In the genomic region with DNA sequence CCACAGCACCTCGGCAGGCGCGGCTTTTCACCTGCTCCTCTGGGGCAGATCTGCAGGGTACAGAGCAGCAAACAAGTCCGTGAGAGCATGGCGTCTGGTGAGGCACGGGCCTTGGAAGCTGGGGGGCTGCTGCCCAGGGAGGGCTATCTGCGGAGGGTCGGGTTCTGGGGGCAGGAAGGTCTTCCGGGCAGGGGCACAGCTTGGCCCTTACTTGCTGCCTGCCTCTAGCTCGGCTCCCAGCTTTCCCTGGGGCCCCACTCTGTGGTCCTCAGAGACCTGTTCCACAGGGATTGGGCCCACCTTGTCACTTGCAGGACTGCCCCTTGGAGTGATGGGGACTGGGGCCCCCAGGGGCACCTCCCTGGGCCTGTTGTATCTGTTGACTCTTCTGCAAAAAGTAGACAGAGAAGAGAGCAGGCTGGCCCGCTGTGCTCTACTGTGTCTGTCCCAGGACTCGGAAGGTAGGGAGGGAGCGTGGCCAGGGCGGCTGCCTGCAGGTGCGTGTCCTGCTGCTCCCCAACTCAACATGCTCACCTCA, we compare ENCODE assay signal across 9 cellular contexts.
A peak's percentile ranks its signal among the peaks of the same experiment; 100 is the strongest.
DNase-seq lines count a peak whose midpoint lies in the region; ATAC-seq and TF ChIP-seq lines count a peak whose summit lies in the region.
"Had no signal": no experiment of that assay in that cellular context is flagged by ENCODE, and none has a peak within 500 bp of the region (broad histone marks: within the 10 kb centered on the region; RNA-seq: fewer than 3 reads in every experiment).

No MANE protein-coding gene starts in this region.

- TF ChIP-seq EP300 in SK-N-SH (IDR thresholded peaks at IDR 0.05; ENCODE audit: borderline replicate concordance in 1 of 2, low read depth in 1 of 2, low read length in 1 of 2) = no peak

- peaks cover 13% of the 10 kb centered on the region for H3K4me1 Mint-ChIP-seq in activated naive CD4-positive, alpha-beta T cell treated with anti-CD3 and anti-CD28 coated beads for 36 hours (ENCODE audit: low read depth)

- WGBS in SK-N-SH (ENCODE audit: low lambda C conversion rate) = 90% methylated on average over 12 of the region's 15 CpGs
- WGBS in lung, 2 donors = 94 to 95% methylated on average over 15 of the region's 15 CpGs

- H3K27me3 Mint-ChIP-seq in activated naive CD4-positive, alpha-beta T cell treated with anti-CD3 and anti-CD28 coated beads for 36 hours (ENCODE audit: low read depth) = no peaks in the 10 kb centered on the region

- H3K9me2 ChIP-seq in SK-N-SH = no peaks in the 10 kb centered on the region

- H3K27ac ChIP-seq in SK-N-SH (ENCODE audit: low read depth in 2 of 2, low read length in 1 of 2) (peak overlapping the region; percentile 87 to 91), ascending aorta (peak overlapping the region; percentile 89 to 94), lung (ENCODE audit: low read depth in 1 of 2, low read length in 1 of 2) (peak overlapping the region; percentile 24 to 81), tibial artery (peak overlapping the region; percentile 75 to 80)
- H3K27ac ChIP-seq: 22Rv1 had no signal

- H3K9me3 Mint-ChIP-seq in activated naive CD4-positive, alpha-beta T cell treated with anti-CD3 and anti-CD28 coated beads for 36 hours = no peaks in the 10 kb centered on the region

- POLR2A ChIA-PET in SK-N-SH (lab: Yijun Ruan, JAX) = interaction anchor here (0.9 kb wide), 1 partner anchor 23 kb away, joined by 3 read pairs; no protein-coding TSS in a partner anchor

- H3K27me3 ChIP-seq in SK-N-SH (ENCODE audit: insufficient read depth) (no peaks in the 10 kb centered on the region), ascending aorta (no peaks in the 10 kb centered on the region), lung (ENCODE audit: control insufficient read depth, insufficient read depth) (no peaks in the 10 kb centered on the region), tibial artery (no peaks in the 10 kb centered on the region)

- DNase-seq in SK-N-SH = no peak
- no peak for DNase-seq in ascending aorta (ENCODE audit: low spot score in 2 of 2)
- no peak for DNase-seq in lung (ENCODE audit: low spot score)
- no peak for DNase-seq in tibial artery
- no peak for DNase-seq in activated naive CD4-positive, alpha-beta T cell treated with anti-CD3 and anti-CD28 coated beads for 36 hours
- DNase-seq in cerebellar nuclear complex (lab: John Stamatoyannopoulos, UW) = no peak
- no peak for DNase-seq in NCI-H2227 (lab: John Stamatoyannopoulos, UW; ENCODE audit: unreplicated experiment)

- peak overlapping the region; percentile 74 for H3K4me2 ChIP-seq in SK-N-SH

- no peak overlapping the region for H2AFZ ChIP-seq in SK-N-SH (ENCODE audit: low read depth)

- peaks cover 19% of the 10 kb centered on the region for H4K20me1 ChIP-seq in SK-N-SH (ENCODE audit: insufficient read depth)

- no peaks in the 10 kb centered on the region for H3K36me3 Mint-ChIP-seq in activated naive CD4-positive, alpha-beta T cell treated with anti-CD3 and anti-CD28 coated beads for 36 hours (ENCODE audit: low read depth)

- no peaks in the 10 kb centered on the region for H3K79me2 ChIP-seq in SK-N-SH (ENCODE audit: insufficient read depth)

- peaks cover 10% of the 10 kb centered on the region for H3F3A ChIP-seq in SK-N-SH (replicated peaks; ENCODE audit: insufficient read depth)

- ATAC-seq in SK-N-SH treated with all-trans-retinoic acid at 6 μM for 48 hours (no peak), lung (ENCODE audit: insufficient read depth, low FRiP score) (no peak)

- peaks cover 12 to 84% of the 10 kb centered on the region in 2 experiments; a peak in 3 of 4 replicates for H3K4me1 ChIP-seq in SK-N-SH (ENCODE audit: control insufficient read depth in 1 of 2, insufficient read depth in 2 of 2, low read depth in 1 of 2, low read length in 1 of 2)
- peaks cover 21 to 48% of the 10 kb centered on the region in 2 donors for H3K4me1 ChIP-seq in ascending aorta
- peaks cover 4 to 18% of the 10 kb centered on the region in 2 donors for H3K4me1 ChIP-seq in lung (ENCODE audit: control insufficient read depth in 2 of 2, insufficient read depth in 2 of 2, low read length in 2 of 2)
- H3K4me1 ChIP-seq in tibial artery = peaks cover 9 to 72% (median 47%) of the 10 kb centered on the region in 4 donors

- no peak overlapping the region for H3K4me3 ChIP-seq in SK-N-SH (ENCODE audit: low read depth in 2 of 2, low read length in 1 of 2)
- peak overlapping the region in 1 of 2 donors; percentile 10 for H3K4me3 ChIP-seq in ascending aorta
- no peak overlapping the region for H3K4me3 ChIP-seq in lung
- no peak overlapping the region for H3K4me3 ChIP-seq in tibial artery

- H3K36me3 ChIP-seq in SK-N-SH (replicated peaks in 1 of 2; ENCODE audit: control insufficient read depth in 1 of 2, insufficient read depth in 2 of 2, low read length in 1 of 2) (peaks cover 0 to 6% of the 10 kb centered on the region in 2 experiments), ascending aorta (peaks cover 8 to 15% of the 10 kb centered on the region in 2 donors), lung (ENCODE audit: control insufficient read depth in 2 of 2, insufficient read depth in 2 of 2, low read length in 2 of 2) (peaks cover 0 to 21% of the 10 kb centered on the region in 2 donors), tibial artery (peaks cover 16 to 18% (median 17%) of the 10 kb centered on the region in 3 donors)

- H3K9ac ChIP-seq in SK-N-SH = no peak overlapping the region

- no peak overlapping the region for H3K4me3 Mint-ChIP-seq in activated naive CD4-positive, alpha-beta T cell treated with anti-CD3 and anti-CD28 coated beads for 36 hours

- intact Hi-C loops in ascending aorta (cut with DNase I) (loop anchor here (2.0 to 5.0 kb wide), 2 partner anchors 27 to 84 kb away; a partner anchor contains a TSS), tibial artery (cut with DNase I; ENCODE audit: low total_unique reads) (loop anchor here (5.0 kb wide), 2 partner anchors 84 to 154 kb away; a partner anchor contains a TSS)
- intact Hi-C loops in activated naive CD4-positive, alpha-beta T cell treated with anti-CD3 and anti-CD28 coated beads for 36 hours (cut with micrococcal nuclease) = no loop called here

- no peak for TF ChIP-seq CTCF in SK-N-SH (IDR thresholded peaks at IDR 0.05)
- no peak for TF ChIP-seq CTCF in ascending aorta (IDR thresholded peaks at IDR 0.05)
- no peak for TF ChIP-seq CTCF in lung (IDR thresholded peaks at IDR 0.05; ENCODE audit: control extremely low read depth, extremely low read depth)
- no peak for TF ChIP-seq CTCF in tibial artery (IDR thresholded peaks at IDR 0.05)

- CTCF ChIA-PET in SK-N-SH (lab: Yijun Ruan, JAX) = interaction anchor here (0.9 to 1.4 kb wide), 7 partner anchors 15 to 191 kb away, joined by 3 to 6 read pairs (median 3); no protein-coding TSS in a partner anchor
- CTCF ChIA-PET in activated naive CD4-positive, alpha-beta T cell treated with anti-CD3 and anti-CD28 coated beads for 36 hours (lab: Charles Lee) = interaction anchor here (1.4 to 1.6 kb wide), 2 partner anchors 34 to 115 kb away, joined by 3 to 5 read pairs; no protein-coding TSS in a partner anchor

- TF ChIP-seq RAD21 in SK-N-SH (IDR thresholded peaks at IDR 0.05; ENCODE audit: low read length) = no peak

- H3K9me3 ChIP-seq in SK-N-SH (no peaks in the 10 kb centered on the region), ascending aorta (no peaks in the 10 kb centered on the region), lung (ENCODE audit: control insufficient read depth in 2 of 2, insufficient read depth in 1 of 2, low read length in 1 of 2) (no peaks in the 10 kb centered on the region), tibial artery (no peaks in the 10 kb centered on the region)

- no peak overlapping the region for H3K27ac Mint-ChIP-seq in activated naive CD4-positive, alpha-beta T cell treated with anti-CD3 and anti-CD28 coated beads for 36 hours

TF ChIP-seq in SK-N-SH, 30 proteins besides CTCF, POLR2A, EP300 and RAD21:
- no peak for TF ChIP-seq YY1 (IDR thresholded peaks at IDR 0.05; ENCODE audit: low read depth)
- TF ChIP-seq CHD2 (IDR thresholded peaks at IDR 0.05; ENCODE audit: low read length, partially characterized antibody) = no peak
- no peak for TF ChIP-seq TEAD4 (IDR thresholded peaks at IDR 0.05; ENCODE audit: borderline replicate concordance, insufficient read depth)
- TF ChIP-seq RXRA (IDR thresholded peaks at IDR 0.05; ENCODE audit: borderline replicate concordance, low read depth) = no peak
- TF ChIP-seq JUND (IDR thresholded peaks at IDR 0.05) = no peak
- TF ChIP-seq ELF1 (IDR thresholded peaks at IDR 0.05) = no peak
- TF ChIP-seq, protein P1, sequence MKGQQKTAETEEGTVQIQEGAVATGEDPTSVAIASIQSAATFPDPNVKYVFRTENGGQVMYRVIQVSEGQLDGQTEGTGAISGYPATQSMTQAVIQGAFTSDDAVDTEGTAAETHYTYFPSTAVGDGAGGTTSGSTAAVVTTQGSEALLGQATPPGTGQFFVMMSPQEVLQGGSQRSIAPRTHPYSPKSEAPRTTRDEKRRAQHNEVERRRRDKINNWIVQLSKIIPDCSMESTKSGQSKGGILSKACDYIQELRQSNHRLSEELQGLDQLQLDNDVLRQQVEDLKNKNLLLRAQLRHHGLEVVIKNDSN (IDR thresholded peaks at IDR 0.05; ENCODE audit: borderline replicate concordance, low read depth) = no peak

TF ChIP-seq in SK-N-SH treated with all-trans-retinoic acid at 6 μM for 48 hours, 23 proteins besides CTCF, POLR2A, EP300 and RAD21 (continues in another document):
- no peak for TF ChIP-seq ZFP30 (CRISPR knock-in tag; IDR thresholded peaks at IDR 0.05)
- no peak for TF ChIP-seq TOX (CRISPR knock-in tag; IDR thresholded peaks at IDR 0.05; ENCODE audit: borderline replicate concordance)
- TF ChIP-seq, protein P2, sequence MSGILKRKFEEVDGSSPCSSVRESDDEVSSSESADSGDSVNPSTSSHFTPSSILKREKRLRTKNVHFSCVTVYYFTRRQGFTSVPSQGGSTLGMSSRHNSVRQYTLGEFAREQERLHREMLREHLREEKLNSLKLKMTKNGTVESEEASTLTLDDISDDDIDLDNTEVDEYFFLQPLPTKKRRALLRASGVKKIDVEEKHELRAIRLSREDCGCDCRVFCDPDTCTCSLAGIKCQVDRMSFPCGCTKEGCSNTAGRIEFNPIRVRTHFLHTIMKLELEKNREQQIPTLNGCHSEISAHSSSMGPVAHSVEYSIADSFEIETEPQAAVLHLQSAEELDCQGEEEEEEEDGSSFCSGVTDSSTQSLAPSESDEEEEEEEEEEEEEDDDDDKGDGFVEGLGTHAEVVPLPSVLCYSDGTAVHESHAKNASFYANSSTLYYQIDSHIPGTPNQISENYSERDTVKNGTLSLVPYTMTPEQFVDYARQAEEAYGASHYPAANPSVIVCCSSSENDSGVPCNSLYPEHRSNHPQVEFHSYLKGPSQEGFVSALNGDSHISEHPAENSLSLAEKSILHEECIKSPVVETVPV (CRISPR knock-in tag; IDR thresholded peaks at IDR 0.05) = no peak
- TF ChIP-seq OSR1 (CRISPR knock-in tag; IDR thresholded peaks at IDR 0.05) = no peak
- TF ChIP-seq ISL1 (CRISPR knock-in tag; IDR thresholded peaks at IDR 0.05) = no peak
- no peak for TF ChIP-seq ZC3H10 (CRISPR knock-in tag; IDR thresholded peaks at IDR 0.05)
- no peak for TF ChIP-seq RARB (CRISPR knock-in tag; IDR thresholded peaks at IDR 0.05)
- no peak for TF ChIP-seq ZFP3 (CRISPR knock-in tag; IDR thresholded peaks at IDR 0.05)
- no peak for TF ChIP-seq BACH2 (CRISPR knock-in tag; IDR thresholded peaks at IDR 0.05; ENCODE audit: borderline replicate concordance)
